Comparison of ENCODE assay signal across 9 cellular contexts in genomic region chr3:172203522-172204258, GRCh38.
A peak's percentile ranks its signal among the peaks of the same experiment; 100 is the strongest.
DNase-seq lines count a peak whose midpoint lies in the region; ATAC-seq and TF ChIP-seq lines count a peak whose summit lies in the region.
"Had no signal": no experiment of that assay in that cellular context is flagged by ENCODE, and none has a peak within 500 bp of the region (broad histone marks: within the 10 kb centered on the region; RNA-seq: fewer than 3 reads in every experiment).

No MANE protein-coding gene starts in this region.

- H3K9ac ChIP-seq in H9 (ENCODE audit: extremely low read depth, insufficient read length, low read length) = no peak overlapping the region

- peak overlapping the region; percentile 41 for H2AK5ac ChIP-seq in H9 (ENCODE audit: insufficient read length, low read length)

- H2BK12ac ChIP-seq in H9 (ENCODE audit: insufficient read length, low read depth, low read length) = no peak overlapping the region

- H3K4me3 Mint-ChIP-seq in H9 = no peak overlapping the region
- H3K4me3 Mint-ChIP-seq in activated CD8-positive, alpha-beta memory T cell treated with anti-CD3 and anti-CD28 coated beads, Interleukin-2, amount 10 ng/mL, durations not matched to agents 7 days and 5 days = no peak overlapping the region
- no peak overlapping the region for H3K4me3 Mint-ChIP-seq in activated naive CD8-positive, alpha-beta T cell treated with anti-CD3 and anti-CD28 coated beads, Interleukin-2, amount 50 U/mL, for 24 hours
- no peak overlapping the region for H3K4me3 Mint-ChIP-seq in activated CD4-positive, alpha-beta T cell treated with anti-CD3 and anti-CD28 coated beads, Interleukin-2, amount 10 ng/mL, durations not matched to agents 24 days and 14 days

- intact Hi-C loops in psoas muscle (cut with DNase I) = loop anchor here in 1 of 2 donors (5.0 kb wide), 1 partner anchor 46 kb away; no protein-coding TSS in a partner anchor
- intact Hi-C loops in activated CD4-positive, alpha-beta T cell treated with anti-CD3 and anti-CD28 coated beads, Interleukin-2, amount 10 ng/mL, durations not matched to agents 24 days and 14 days (cut with micrococcal nuclease) = no loop called here

- H3K18ac ChIP-seq in H9 (ENCODE audit: insufficient read length, low read depth, low read length) = peak overlapping the region; percentile 67

- no peak overlapping the region for H2BK120ac ChIP-seq in H9 (ENCODE audit: low read depth, low read length, poor library complexity, severe bottlenecking)

- H2AFZ ChIP-seq in H9 (ENCODE audit: low read length) = no peak overlapping the region

- CTCF ChIA-PET in activated CD8-positive, alpha-beta memory T cell treated with anti-CD3 and anti-CD28 coated beads, Interleukin-2, amount 10 ng/mL, durations not matched to agents 7 days and 5 days (lab: Charles Lee) = no interaction called here

- no peak overlapping the region for H4K5ac ChIP-seq in H9 (ENCODE audit: insufficient read length, low read depth, low read length)

- H4K91ac ChIP-seq in H9 (ENCODE audit: insufficient read length, low read depth, low read length) = no peak overlapping the region

- H3K79me1 ChIP-seq in H9 (ENCODE audit: insufficient read depth, low read depth, low read length, poor library complexity, severe bottlenecking) = peaks cover 7% of the 10 kb centered on the region

- no peaks in the 10 kb centered on the region for H3K27me3 Mint-ChIP-seq in H9 (ENCODE audit: low read depth)
- H3K27me3 Mint-ChIP-seq in activated CD8-positive, alpha-beta memory T cell treated with anti-CD3 and anti-CD28 coated beads, Interleukin-2, amount 10 ng/mL, durations not matched to agents 7 days and 5 days = no peaks in the 10 kb centered on the region
- H3K27me3 Mint-ChIP-seq in activated naive CD8-positive, alpha-beta T cell treated with anti-CD3 and anti-CD28 coated beads, Interleukin-2, amount 50 U/mL, for 24 hours = no peaks in the 10 kb centered on the region
- H3K27me3 Mint-ChIP-seq in activated CD4-positive, alpha-beta T cell treated with anti-CD3 and anti-CD28 coated beads, Interleukin-2, amount 10 ng/mL, durations not matched to agents 24 days and 14 days = no peaks in the 10 kb centered on the region

- H3K4ac ChIP-seq in H9 (ENCODE audit: low read depth, low read length) = no peak overlapping the region

- H3K27ac Mint-ChIP-seq in H9 = peak overlapping the region in 1 of 3 experiments; percentile 52; a peak in 1 of 7 replicates
- H3K27ac Mint-ChIP-seq in activated CD8-positive, alpha-beta memory T cell treated with anti-CD3 and anti-CD28 coated beads, Interleukin-2, amount 10 ng/mL, durations not matched to agents 7 days and 5 days = no peak overlapping the region
- no peak overlapping the region for H3K27ac Mint-ChIP-seq in activated naive CD8-positive, alpha-beta T cell treated with anti-CD3 and anti-CD28 coated beads, Interleukin-2, amount 50 U/mL, for 24 hours
- no peak overlapping the region for H3K27ac Mint-ChIP-seq in activated CD4-positive, alpha-beta T cell treated with anti-CD3 and anti-CD28 coated beads, Interleukin-2, amount 10 ng/mL, durations not matched to agents 24 days and 14 days

- no peak overlapping the region for H2BK5ac ChIP-seq in H9 (ENCODE audit: insufficient read length, low read length)

- peaks cover 16 to 23% (median 22%) of the 10 kb centered on the region in 3 experiments for H3K36me3 Mint-ChIP-seq in H9 (ENCODE audit: insufficient read depth in 1 of 3, low read depth in 3 of 3)
- H3K36me3 Mint-ChIP-seq in activated CD8-positive, alpha-beta memory T cell treated with anti-CD3 and anti-CD28 coated beads, Interleukin-2, amount 10 ng/mL, durations not matched to agents 7 days and 5 days = peaks cover 26% of the 10 kb centered on the region
- H3K36me3 Mint-ChIP-seq in activated naive CD8-positive, alpha-beta T cell treated with anti-CD3 and anti-CD28 coated beads, Interleukin-2, amount 50 U/mL, for 24 hours (ENCODE audit: low read depth) = peaks cover 33% of the 10 kb centered on the region
- H3K36me3 Mint-ChIP-seq in activated CD4-positive, alpha-beta T cell treated with anti-CD3 and anti-CD28 coated beads, Interleukin-2, amount 10 ng/mL, durations not matched to agents 24 days and 14 days (ENCODE audit: low read depth) = peaks cover 14% of the 10 kb centered on the region

- H3K23me2 ChIP-seq in H9 (ENCODE audit: insufficient read length, low read depth, low read length, poor library complexity, severe bottlenecking) = no peaks in the 10 kb centered on the region

- H3T11ph ChIP-seq in H9 (ENCODE audit: low read length) = peak overlapping the region; percentile 29

- H4K20me1 ChIP-seq in H9 (ENCODE audit: control insufficient read depth, insufficient read depth, insufficient read length) = no peaks in the 10 kb centered on the region

- DNase-seq in H9 (no peak), right atrium auricular region (ENCODE audit: low spot score) (no peak), psoas muscle (no peak)
- no peak for DNase-seq in stimulated activated CD4-positive, alpha-beta T cell treated with anti-CD3 and anti-CD28 coated beads, Interleukin-4, amount 100 ng/mL, for 4 hours
- DNase-seq in activated CD8-positive, alpha-beta memory T cell treated with anti-CD3 and anti-CD28 coated beads, Interleukin-2, amount 10 ng/mL, durations not matched to agents 7 days and 5 days = no peak
- no peak for DNase-seq in activated naive CD8-positive, alpha-beta T cell treated with anti-CD3 and anti-CD28 coated beads, Interleukin-2, amount 50 U/mL, for 24 hours
- DNase-seq in activated CD4-positive, alpha-beta T cell treated with anti-CD3 and anti-CD28 coated beads, Interleukin-2, amount 10 ng/mL, durations not matched to agents 24 days and 14 days = no peak
- DNase-seq: OCI-M1 had no signal

- no peak overlapping the region for H3K4me3 ChIP-seq in right atrium auricular region
- H3K4me3 ChIP-seq in psoas muscle = no peak overlapping the region

- TF ChIP-seq CTCF in H9 (conservative IDR thresholded peaks at IDR 0.05) = no peak
- TF ChIP-seq CTCF in VCaP (conservative IDR thresholded peaks at IDR 0.05) = no peak
- no peak for TF ChIP-seq CTCF in right atrium auricular region (IDR thresholded peaks at IDR 0.05)
- no peak for TF ChIP-seq CTCF in psoas muscle (IDR thresholded peaks at IDR 0.05)

- no peaks in the 10 kb centered on the region for H3K27me3 ChIP-seq in H9 (ENCODE audit: insufficient read depth, low read length)
- H3K27me3 ChIP-seq in right atrium auricular region = no peaks in the 10 kb centered on the region
- no peaks in the 10 kb centered on the region for H3K27me3 ChIP-seq in psoas muscle (ENCODE audit: insufficient read depth in 3 of 3, low read length in 2 of 3)

- H3K36me3 ChIP-seq in right atrium auricular region (no peaks in the 10 kb centered on the region), psoas muscle (ENCODE audit: insufficient read depth in 1 of 2, low read depth in 1 of 2) (no peaks in the 10 kb centered on the region)

- H3K56ac ChIP-seq in H9 (ENCODE audit: insufficient read length, low read depth, low read length) = peak overlapping the region; percentile 62

- H3K27ac ChIP-seq in H9 (ENCODE audit: insufficient read length, low read depth, low read length) (no peak overlapping the region), VCaP (peak overlapping the region; percentile 89), right atrium auricular region (peak overlapping the region; percentile 79 to 84), psoas muscle (peak overlapping the region; percentile 21)

- H3K4me1 ChIP-seq in H9 (ENCODE audit: insufficient read depth, low read length) = peaks cover 15% of the 10 kb centered on the region
- H3K4me1 ChIP-seq in right atrium auricular region = peaks cover 0 to 59% of the 10 kb centered on the region in 2 donors
- H3K4me1 ChIP-seq in psoas muscle = peaks cover 50% of the 10 kb centered on the region

- no peak overlapping the region for H2BK15ac ChIP-seq in H9 (ENCODE audit: low read depth, low read length)

- H3K23ac ChIP-seq in H9 (ENCODE audit: insufficient read length, low read depth, low read length) = no peak overlapping the region

- H3K9me3 Mint-ChIP-seq in H9 = peaks cover 12 to 13% of the 10 kb centered on the region in 2 experiments
- peaks cover 16% of the 10 kb centered on the region for H3K9me3 Mint-ChIP-seq in activated CD8-positive, alpha-beta memory T cell treated with anti-CD3 and anti-CD28 coated beads, Interleukin-2, amount 10 ng/mL, durations not matched to agents 7 days and 5 days (ENCODE audit: low read depth)
- peaks cover 32% of the 10 kb centered on the region for H3K9me3 Mint-ChIP-seq in activated naive CD8-positive, alpha-beta T cell treated with anti-CD3 and anti-CD28 coated beads, Interleukin-2, amount 50 U/mL, for 24 hours
- peaks cover 12% of the 10 kb centered on the region for H3K9me3 Mint-ChIP-seq in activated CD4-positive, alpha-beta T cell treated with anti-CD3 and anti-CD28 coated beads, Interleukin-2, amount 10 ng/mL, durations not matched to agents 24 days and 14 days

- peaks cover 29 to 40% of the 10 kb centered on the region in 2 experiments for H3K4me1 Mint-ChIP-seq in H9
- no peaks in the 10 kb centered on the region for H3K4me1 Mint-ChIP-seq in activated CD8-positive, alpha-beta memory T cell treated with anti-CD3 and anti-CD28 coated beads, Interleukin-2, amount 10 ng/mL, durations not matched to agents 7 days and 5 days
- H3K4me1 Mint-ChIP-seq in activated naive CD8-positive, alpha-beta T cell treated with anti-CD3 and anti-CD28 coated beads, Interleukin-2, amount 50 U/mL, for 24 hours = no peaks in the 10 kb centered on the region
- peaks cover 2% of the 10 kb centered on the region for H3K4me1 Mint-ChIP-seq in activated CD4-positive, alpha-beta T cell treated with anti-CD3 and anti-CD28 coated beads, Interleukin-2, amount 10 ng/mL, durations not matched to agents 24 days and 14 days

- no peak overlapping the region for H3K4me2 ChIP-seq in H9 (ENCODE audit: insufficient read depth, insufficient read length, low read length)

- WGBS in H9 (ENCODE audit: extremely low coverage, insufficient read length, low lambda C conversion rate) = no CpG with 5 or more reads among the region's 9 CpGs
- 46 to 68% (median 49%) methylated on average over 9 of the region's 9 CpGs for WGBS in psoas muscle, 3 donors

- H3K14ac ChIP-seq in H9 (ENCODE audit: insufficient read depth, low read length) = no peak overlapping the region

- H3K9me3 ChIP-seq in H9 (ENCODE audit: control insufficient read depth, low read depth, low read length) (no peaks in the 10 kb centered on the region), right atrium auricular region (no peaks in the 10 kb centered on the region), psoas muscle (no peaks in the 10 kb centered on the region)

- peaks cover 10% of the 10 kb centered on the region; the same call in 1 of the 2 replicates for H3K79me2 ChIP-seq in H9 (ENCODE audit: insufficient read depth, low read length)

- H2BK20ac ChIP-seq in H9 (ENCODE audit: low read depth, low read length, poor library complexity, severe bottlenecking) = no peak overlapping the region

- H4K8ac ChIP-seq in H9 (replicated peaks; ENCODE audit: insufficient read length, low read depth, low read length) = no peak overlapping the region

- ATAC-seq in psoas muscle = no peak
- no peak for ATAC-seq in activated CD8-positive, alpha-beta memory T cell treated with anti-CD3 and anti-CD28 coated beads, Interleukin-2, amount 10 ng/mL, durations not matched to agents 7 days and 5 days
- ATAC-seq in activated naive CD8-positive, alpha-beta T cell treated with anti-CD3 and anti-CD28 coated beads, Interleukin-2, amount 50 U/mL, for 24 hours = no peak
